1 cellular context compared by ENCODE assay signal in the genomic region with DNA sequence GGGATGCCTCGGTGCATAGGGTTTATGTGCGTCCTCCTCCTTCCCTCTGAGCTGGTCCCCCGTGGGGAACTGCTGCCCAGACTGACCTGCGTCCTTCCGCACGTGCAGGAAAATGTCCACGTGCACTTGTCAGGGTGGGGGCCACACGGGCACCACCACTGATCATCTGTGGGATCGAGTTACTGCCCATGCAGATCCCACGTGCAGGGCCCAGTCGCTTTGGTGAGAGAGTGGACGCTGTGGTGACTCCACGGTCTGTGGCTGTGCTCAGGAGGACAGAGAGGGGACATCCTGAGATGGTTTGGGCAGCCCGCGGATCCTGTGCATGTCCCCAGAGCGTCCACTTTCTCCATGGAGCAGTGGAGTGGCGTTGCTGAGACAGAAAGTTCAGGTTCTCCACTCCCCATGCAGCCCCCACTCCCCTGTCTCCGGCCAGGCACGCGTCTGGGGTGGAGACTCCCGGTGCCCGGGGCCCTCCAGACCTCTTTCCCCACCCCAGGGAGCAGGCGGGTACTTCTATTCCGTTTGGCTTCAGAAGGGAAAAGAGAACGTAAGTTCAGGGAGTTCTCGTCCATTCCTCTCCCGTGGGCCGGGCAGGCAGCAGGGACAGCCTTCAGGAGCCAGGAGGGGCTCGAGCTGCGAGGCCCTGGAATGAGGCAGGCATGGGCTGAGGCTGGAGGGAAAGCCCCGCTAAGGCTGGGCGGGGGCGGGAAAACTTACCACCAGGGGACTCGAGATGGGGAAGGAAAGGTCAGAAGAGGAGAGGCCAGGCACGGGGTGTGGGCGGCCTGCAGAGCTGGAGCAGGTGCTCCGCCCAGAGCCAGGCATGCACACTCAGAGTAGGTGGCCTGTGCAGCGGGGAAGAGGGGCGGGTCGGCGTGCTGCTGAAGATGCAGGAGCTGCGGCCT.
TF ChIP-seq lines count a peak whose summit lies in the region.

No MANE protein-coding gene starts in this region.

TF ChIP-seq in HepG2, 621 proteins besides CTCF, POLR2A, EP300 and RAD21 (continued from another document and continues in another):
- TF ChIP-seq, protein P1, sequence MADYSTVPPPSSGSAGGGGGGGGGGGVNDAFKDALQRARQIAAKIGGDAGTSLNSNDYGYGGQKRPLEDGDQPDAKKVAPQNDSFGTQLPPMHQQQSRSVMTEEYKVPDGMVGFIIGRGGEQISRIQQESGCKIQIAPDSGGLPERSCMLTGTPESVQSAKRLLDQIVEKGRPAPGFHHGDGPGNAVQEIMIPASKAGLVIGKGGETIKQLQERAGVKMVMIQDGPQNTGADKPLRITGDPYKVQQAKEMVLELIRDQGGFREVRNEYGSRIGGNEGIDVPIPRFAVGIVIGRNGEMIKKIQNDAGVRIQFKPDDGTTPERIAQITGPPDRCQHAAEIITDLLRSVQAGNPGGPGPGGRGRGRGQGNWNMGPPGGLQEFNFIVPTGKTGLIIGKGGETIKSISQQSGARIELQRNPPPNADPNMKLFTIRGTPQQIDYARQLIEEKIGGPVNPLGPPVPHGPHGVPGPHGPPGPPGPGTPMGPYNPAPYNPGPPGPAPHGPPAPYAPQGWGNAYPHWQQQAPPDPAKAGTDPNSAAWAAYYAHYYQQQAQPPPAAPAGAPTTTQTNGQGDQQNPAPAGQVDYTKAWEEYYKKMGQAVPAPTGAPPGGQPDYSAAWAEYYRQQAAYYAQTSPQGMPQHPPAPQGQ (CRISPR knock-in tag; IDR thresholded peaks at IDR 0.05; ENCODE audit: borderline replicate concordance) = no peak
- TF ChIP-seq FOSL1 (CRISPR knock-in tag; IDR thresholded peaks at IDR 0.05; ENCODE audit: borderline replicate concordance) = no peak
- no peak; the same call in 1 of the 2 replicates for TF ChIP-seq SP4 (CRISPR knock-in tag; IDR thresholded peaks at IDR 0.05)
- TF ChIP-seq ZBTB7B (CRISPR knock-in tag; IDR thresholded peaks at IDR 0.05) = peak; percentile 70
- TF ChIP-seq NBN (conservative IDR thresholded peaks at IDR 0.05) = no peak
- TF ChIP-seq HHEX (CRISPR knock-in tag; IDR thresholded peaks at IDR 0.05) = no peak
- no peak for TF ChIP-seq JARID2 (CRISPR knock-in tag; IDR thresholded peaks at IDR 0.05; ENCODE audit: insufficient replicate concordance)
- TF ChIP-seq GTF3A (CRISPR knock-in tag; conservative IDR thresholded peaks at IDR 0.05) = peak; percentile 54; the same call in 1 of the 2 replicates
- TF ChIP-seq CREB1 (IDR thresholded peaks at IDR 0.05) = no peak
- TF ChIP-seq CREB1 (CRISPR knock-in tag; IDR thresholded peaks at IDR 0.05) = no peak
- peak; percentile 35; the same call in 1 of the 2 replicates for TF ChIP-seq ARHGAP35 (CRISPR knock-in tag; IDR thresholded peaks at IDR 0.05; ENCODE audit: borderline replicate concordance)
- no peak for TF ChIP-seq THAP11 (CRISPR knock-in tag; IDR thresholded peaks at IDR 0.05)
- TF ChIP-seq ZNF484 (CRISPR knock-in tag; IDR thresholded peaks at IDR 0.05; ENCODE audit: borderline replicate concordance, low read depth) = no peak
- TF ChIP-seq, protein P2, sequence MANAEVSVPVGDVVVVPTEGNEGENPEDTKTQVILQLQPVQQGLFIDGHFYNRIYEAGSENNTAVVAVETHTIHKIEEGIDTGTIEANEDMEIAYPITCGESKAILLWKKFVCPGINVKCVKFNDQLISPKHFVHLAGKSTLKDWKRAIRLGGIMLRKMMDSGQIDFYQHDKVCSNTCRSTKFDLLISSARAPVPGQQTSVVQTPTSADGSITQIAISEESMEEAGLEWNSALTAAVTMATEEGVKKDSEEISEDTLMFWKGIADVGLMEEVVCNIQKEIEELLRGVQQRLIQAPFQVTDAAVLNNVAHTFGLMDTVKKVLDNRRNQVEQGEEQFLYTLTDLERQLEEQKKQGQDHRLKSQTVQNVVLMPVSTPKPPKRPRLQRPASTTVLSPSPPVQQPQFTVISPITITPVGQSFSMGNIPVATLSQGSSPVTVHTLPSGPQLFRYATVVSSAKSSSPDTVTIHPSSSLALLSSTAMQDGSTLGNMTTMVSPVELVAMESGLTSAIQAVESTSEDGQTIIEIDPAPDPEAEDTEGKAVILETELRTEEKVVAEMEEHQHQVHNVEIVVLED (CRISPR knock-in tag; IDR thresholded peaks at IDR 0.05; ENCODE audit: borderline replicate concordance) = no peak; the same call in 1 of the 2 replicates
- no peak for TF ChIP-seq RORA (CRISPR knock-in tag; IDR thresholded peaks at IDR 0.05)
- TF ChIP-seq, protein P3, sequence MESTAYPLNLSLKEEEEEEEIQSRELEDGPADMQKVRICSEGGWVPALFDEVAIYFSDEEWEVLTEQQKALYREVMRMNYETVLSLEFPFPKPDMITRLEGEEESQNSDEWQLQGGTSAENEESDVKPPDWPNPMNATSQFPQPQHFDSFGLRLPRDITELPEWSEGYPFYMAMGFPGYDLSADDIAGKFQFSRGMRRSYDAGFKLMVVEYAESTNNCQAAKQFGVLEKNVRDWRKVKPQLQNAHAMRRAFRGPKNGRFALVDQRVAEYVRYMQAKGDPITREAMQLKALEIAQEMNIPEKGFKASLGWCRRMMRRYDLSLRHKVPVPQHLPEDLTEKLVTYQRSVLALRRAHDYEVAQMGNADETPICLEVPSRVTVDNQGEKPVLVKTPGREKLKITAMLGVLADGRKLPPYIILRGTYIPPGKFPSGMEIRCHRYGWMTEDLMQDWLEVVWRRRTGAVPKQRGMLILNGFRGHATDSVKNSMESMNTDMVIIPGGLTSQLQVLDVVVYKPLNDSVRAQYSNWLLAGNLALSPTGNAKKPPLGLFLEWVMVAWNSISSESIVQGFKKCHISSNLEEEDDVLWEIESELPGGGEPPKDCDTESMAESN (CRISPR knock-in tag; conservative IDR thresholded peaks at IDR 0.05) = peak; percentile 52; the same call in 1 of the 2 replicates
- no peak for TF ChIP-seq RBAK (CRISPR knock-in tag; IDR thresholded peaks at IDR 0.05)
- TF ChIP-seq, protein P4, sequence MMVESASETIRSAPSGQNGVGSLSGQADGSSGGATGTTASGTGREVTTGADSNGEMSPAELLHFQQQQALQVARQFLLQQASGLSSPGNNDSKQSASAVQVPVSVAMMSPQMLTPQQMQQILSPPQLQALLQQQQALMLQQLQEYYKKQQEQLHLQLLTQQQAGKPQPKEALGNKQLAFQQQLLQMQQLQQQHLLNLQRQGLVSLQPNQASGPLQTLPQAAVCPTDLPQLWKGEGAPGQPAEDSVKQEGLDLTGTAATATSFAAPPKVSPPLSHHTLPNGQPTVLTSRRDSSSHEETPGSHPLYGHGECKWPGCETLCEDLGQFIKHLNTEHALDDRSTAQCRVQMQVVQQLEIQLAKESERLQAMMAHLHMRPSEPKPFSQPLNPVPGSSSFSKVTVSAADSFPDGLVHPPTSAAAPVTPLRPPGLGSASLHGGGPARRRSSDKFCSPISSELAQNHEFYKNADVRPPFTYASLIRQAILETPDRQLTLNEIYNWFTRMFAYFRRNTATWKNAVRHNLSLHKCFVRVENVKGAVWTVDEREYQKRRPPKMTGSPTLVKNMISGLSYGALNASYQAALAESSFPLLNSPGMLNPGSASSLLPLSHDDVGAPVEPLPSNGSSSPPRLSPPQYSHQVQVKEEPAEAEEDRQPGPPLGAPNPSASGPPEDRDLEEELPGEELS (CRISPR knock-in tag; IDR thresholded peaks at IDR 0.05) = peak; percentile 61
- TF ChIP-seq, protein P5, sequence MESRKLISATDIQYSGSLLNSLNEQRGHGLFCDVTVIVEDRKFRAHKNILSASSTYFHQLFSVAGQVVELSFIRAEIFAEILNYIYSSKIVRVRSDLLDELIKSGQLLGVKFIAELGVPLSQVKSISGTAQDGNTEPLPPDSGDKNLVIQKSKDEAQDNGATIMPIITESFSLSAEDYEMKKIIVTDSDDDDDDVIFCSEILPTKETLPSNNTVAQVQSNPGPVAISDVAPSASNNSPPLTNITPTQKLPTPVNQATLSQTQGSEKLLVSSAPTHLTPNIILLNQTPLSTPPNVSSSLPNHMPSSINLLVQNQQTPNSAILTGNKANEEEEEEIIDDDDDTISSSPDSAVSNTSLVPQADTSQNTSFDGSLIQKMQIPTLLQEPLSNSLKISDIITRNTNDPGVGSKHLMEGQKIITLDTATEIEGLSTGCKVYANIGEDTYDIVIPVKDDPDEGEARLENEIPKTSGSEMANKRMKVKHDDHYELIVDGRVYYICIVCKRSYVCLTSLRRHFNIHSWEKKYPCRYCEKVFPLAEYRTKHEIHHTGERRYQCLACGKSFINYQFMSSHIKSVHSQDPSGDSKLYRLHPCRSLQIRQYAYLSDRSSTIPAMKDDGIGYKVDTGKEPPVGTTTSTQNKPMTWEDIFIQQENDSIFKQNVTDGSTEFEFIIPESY (CRISPR knock-in tag; IDR thresholded peaks at IDR 0.05) = no peak
- TF ChIP-seq ZNF337 (CRISPR knock-in tag; IDR thresholded peaks at IDR 0.05; ENCODE audit: borderline replicate concordance, low read depth) = no peak
- peak; percentile 53 for TF ChIP-seq ZNF772 (CRISPR knock-in tag; IDR thresholded peaks at IDR 0.05)
- no peak for TF ChIP-seq MAFF (IDR thresholded peaks at IDR 0.05; ENCODE audit: low read depth, low read length)
- TF ChIP-seq ZNF383 (CRISPR knock-in tag; IDR thresholded peaks at IDR 0.05; ENCODE audit: borderline replicate concordance) = no peak
- TF ChIP-seq ZMYM2 (CRISPR knock-in tag; IDR thresholded peaks at IDR 0.05) = peak; percentile 53; the same call in 1 of the 2 replicates
- TF ChIP-seq, protein P6, sequence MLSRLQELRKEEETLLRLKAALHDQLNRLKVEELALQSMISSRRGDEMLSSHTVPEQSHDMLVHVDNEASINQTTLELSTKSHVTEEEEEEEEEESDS (CRISPR knock-in tag; IDR thresholded peaks at IDR 0.05; ENCODE audit: borderline replicate concordance) = no peak
- TF ChIP-seq, protein P7, sequence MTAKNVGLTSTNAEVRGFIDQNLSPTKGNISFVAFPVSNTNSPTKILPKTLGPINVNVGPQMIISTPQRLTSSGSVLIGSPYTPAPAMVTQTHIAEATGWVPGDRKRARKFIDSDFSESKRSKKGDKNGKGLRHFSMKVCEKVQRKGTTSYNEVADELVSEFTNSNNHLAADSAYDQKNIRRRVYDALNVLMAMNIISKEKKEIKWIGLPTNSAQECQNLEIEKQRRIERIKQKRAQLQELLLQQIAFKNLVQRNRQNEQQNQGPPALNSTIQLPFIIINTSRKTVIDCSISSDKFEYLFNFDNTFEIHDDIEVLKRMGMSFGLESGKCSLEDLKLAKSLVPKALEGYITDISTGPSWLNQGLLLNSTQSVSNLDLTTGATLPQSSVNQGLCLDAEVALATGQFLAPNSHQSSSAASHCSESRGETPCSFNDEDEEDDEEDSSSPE (CRISPR knock-in tag; IDR thresholded peaks at IDR 0.05) = peak; percentile 93
- TF ChIP-seq, protein P8, sequence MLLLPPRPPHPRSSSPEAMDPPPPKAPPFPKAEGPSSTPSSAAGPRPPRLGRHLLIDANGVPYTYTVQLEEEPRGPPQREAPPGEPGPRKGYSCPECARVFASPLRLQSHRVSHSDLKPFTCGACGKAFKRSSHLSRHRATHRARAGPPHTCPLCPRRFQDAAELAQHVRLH (CRISPR knock-in tag; IDR thresholded peaks at IDR 0.05; ENCODE audit: borderline replicate concordance, low read depth) = peak; percentile 70; the same call in 1 of the 2 replicates
- 0 out of 2 replicates have a peak, but pooled peaks have one; percentile 48 for TF ChIP-seq TSC22D2 (CRISPR knock-in tag; IDR thresholded peaks at IDR 0.05; ENCODE audit: borderline replicate concordance)
- TF ChIP-seq ZNF496 (CRISPR knock-in tag; IDR thresholded peaks at IDR 0.05; ENCODE audit: insufficient replicate concordance) = no peak
- TF ChIP-seq PHB2 (IDR thresholded peaks at IDR 0.05; ENCODE audit: partially characterized antibody) = no peak
- TF ChIP-seq, protein P9, sequence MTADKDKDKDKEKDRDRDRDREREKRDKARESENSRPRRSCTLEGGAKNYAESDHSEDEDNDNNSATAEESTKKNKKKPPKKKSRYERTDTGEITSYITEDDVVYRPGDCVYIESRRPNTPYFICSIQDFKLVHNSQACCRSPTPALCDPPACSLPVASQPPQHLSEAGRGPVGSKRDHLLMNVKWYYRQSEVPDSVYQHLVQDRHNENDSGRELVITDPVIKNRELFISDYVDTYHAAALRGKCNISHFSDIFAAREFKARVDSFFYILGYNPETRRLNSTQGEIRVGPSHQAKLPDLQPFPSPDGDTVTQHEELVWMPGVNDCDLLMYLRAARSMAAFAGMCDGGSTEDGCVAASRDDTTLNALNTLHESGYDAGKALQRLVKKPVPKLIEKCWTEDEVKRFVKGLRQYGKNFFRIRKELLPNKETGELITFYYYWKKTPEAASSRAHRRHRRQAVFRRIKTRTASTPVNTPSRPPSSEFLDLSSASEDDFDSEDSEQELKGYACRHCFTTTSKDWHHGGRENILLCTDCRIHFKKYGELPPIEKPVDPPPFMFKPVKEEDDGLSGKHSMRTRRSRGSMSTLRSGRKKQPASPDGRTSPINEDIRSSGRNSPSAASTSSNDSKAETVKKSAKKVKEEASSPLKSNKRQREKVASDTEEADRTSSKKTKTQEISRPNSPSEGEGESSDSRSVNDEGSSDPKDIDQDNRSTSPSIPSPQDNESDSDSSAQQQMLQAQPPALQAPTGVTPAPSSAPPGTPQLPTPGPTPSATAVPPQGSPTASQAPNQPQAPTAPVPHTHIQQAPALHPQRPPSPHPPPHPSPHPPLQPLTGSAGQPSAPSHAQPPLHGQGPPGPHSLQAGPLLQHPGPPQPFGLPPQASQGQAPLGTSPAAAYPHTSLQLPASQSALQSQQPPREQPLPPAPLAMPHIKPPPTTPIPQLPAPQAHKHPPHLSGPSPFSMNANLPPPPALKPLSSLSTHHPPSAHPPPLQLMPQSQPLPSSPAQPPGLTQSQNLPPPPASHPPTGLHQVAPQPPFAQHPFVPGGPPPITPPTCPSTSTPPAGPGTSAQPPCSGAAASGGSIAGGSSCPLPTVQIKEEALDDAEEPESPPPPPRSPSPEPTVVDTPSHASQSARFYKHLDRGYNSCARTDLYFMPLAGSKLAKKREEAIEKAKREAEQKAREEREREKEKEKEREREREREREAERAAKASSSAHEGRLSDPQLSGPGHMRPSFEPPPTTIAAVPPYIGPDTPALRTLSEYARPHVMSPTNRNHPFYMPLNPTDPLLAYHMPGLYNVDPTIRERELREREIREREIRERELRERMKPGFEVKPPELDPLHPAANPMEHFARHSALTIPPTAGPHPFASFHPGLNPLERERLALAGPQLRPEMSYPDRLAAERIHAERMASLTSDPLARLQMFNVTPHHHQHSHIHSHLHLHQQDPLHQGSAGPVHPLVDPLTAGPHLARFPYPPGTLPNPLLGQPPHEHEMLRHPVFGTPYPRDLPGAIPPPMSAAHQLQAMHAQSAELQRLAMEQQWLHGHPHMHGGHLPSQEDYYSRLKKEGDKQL (CRISPR knock-in tag; IDR thresholded peaks at IDR 0.05; ENCODE audit: low read depth) = no peak
- TF ChIP-seq ZKSCAN1 (IDR thresholded peaks at IDR 0.05; ENCODE audit: low read length) = no peak
- TF ChIP-seq, protein P10, sequence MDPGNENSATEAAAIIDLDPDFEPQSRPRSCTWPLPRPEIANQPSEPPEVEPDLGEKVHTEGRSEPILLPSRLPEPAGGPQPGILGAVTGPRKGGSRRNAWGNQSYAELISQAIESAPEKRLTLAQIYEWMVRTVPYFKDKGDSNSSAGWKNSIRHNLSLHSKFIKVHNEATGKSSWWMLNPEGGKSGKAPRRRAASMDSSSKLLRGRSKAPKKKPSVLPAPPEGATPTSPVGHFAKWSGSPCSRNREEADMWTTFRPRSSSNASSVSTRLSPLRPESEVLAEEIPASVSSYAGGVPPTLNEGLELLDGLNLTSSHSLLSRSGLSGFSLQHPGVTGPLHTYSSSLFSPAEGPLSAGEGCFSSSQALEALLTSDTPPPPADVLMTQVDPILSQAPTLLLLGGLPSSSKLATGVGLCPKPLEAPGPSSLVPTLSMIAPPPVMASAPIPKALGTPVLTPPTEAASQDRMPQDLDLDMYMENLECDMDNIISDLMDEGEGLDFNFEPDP (CRISPR knock-in tag; conservative IDR thresholded peaks at IDR 0.05) = no peak
- TF ChIP-seq HNRNPUL1 (IDR thresholded peaks at IDR 0.05; ENCODE audit: low read depth, low read length) = no peak
- TF ChIP-seq SMARCE1 (IDR thresholded peaks at IDR 0.05; ENCODE audit: borderline replicate concordance) = no peak
- no peak for TF ChIP-seq U2AF2 (IDR thresholded peaks at IDR 0.05; ENCODE audit: low read depth, low read length)
- TF ChIP-seq HES4 (CRISPR knock-in tag; IDR thresholded peaks at IDR 0.05; ENCODE audit: borderline replicate concordance) = 0 out of 2 replicates have a peak, but pooled peaks have one; percentile 51
- no peak for TF ChIP-seq ONECUT2 (CRISPR knock-in tag; IDR thresholded peaks at IDR 0.05)
